ENCODE assay signal across 8 cellular contexts in the genomic region with DNA sequence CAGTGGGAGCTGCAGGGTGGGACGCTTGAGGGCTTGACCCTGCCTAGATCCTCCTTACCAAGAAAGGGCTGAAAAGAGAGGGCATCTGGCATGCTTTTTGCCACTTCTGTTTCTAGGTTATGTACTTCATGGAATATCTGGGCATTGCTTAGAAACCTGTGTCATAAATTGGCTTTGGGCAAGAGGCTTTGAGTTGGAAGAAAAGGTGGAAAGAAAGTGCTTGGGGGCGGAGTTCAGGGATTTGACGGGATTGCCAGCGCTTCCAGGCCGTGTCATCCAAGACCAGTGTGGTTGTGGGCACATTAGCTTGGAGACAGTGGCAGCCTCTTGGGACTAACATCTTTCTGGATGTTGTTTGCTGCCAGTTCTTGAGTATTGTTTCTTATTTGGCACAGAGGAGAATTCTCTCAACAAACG. TPM values are rescaled to one million over a fixed set of nuclear protein-coding genes. Genes with fewer than 3 reads are reported as not detected.
A peak's percentile ranks its signal among the peaks of the same experiment; 100 is the strongest.
DNase-seq lines count a peak whose midpoint lies in the region; ATAC-seq and TF ChIP-seq lines count a peak whose summit lies in the region.

No MANE protein-coding gene starts in this region.

- peak overlapping the region; percentile 27 for H3K27ac Mint-ChIP-seq in activated B cell treated with CpG ODN at 0.5 μM for 24 hours

- WGBS in heart right ventricle, 2 donors, result 16 to 17% methylated on average over 6 of the region's 6 CpGs
- WGBS in iPS DF 6.9 (ENCODE audit: insufficient coverage, insufficient read length), result no CpG with 5 or more reads among the region's 6 CpGs

- peaks cover 2% of the 10 kb centered on the region for H3K36me3 Mint-ChIP-seq in activated B cell treated with CpG ODN at 0.5 μM for 24 hours (ENCODE audit: low read depth)

- no peak for TF ChIP-seq CTCF in heart right ventricle (IDR thresholded peaks at IDR 0.05)
- no peak for TF ChIP-seq CTCF in activated B cell treated with CpG ODN at 0.5 μM for 24 hours (IDR thresholded peaks at IDR 0.05)

- H3K36me3 ChIP-seq in heart right ventricle, result no peaks in the 10 kb centered on the region
- H3K36me3 ChIP-seq in iPS DF 6.9 (ENCODE audit: control insufficient read depth, insufficient read depth, low read length), result no peaks in the 10 kb centered on the region

- no peaks in the 10 kb centered on the region for H3K9me3 Mint-ChIP-seq in activated B cell treated with CpG ODN at 0.5 μM for 24 hours

- H3K27me3 Mint-ChIP-seq in activated B cell treated with CpG ODN at 0.5 μM for 24 hours, result peaks cover 12% of the 10 kb centered on the region

- peaks cover 20% of the 10 kb centered on the region for H3K4me1 Mint-ChIP-seq in activated B cell treated with CpG ODN at 0.5 μM for 24 hours

- POLR2A ChIA-PET in activated B cell treated with CpG ODN at 0.5 μM for 24 hours (lab: Charles Lee), result interaction anchor here (1.2 to 2.0 kb wide), 6 partner anchors 8 to 554 kb away, joined by 3 to 10 read pairs (median 8); a partner anchor contains a TSS

- no peak for DNase-seq in heart right ventricle
- DNase-seq in Right ventricle myocardium inferior (ENCODE audit: missing footprints), result no peak
- no peak for DNase-seq in activated B cell treated with CpG ODN at 0.5 μM for 24 hours
- no peak for DNase-seq in iPS DF 6.9 (ENCODE audit: low read depth, low spot score)

- H3K4me3 ChIP-seq in heart right ventricle (peak overlapping the region; percentile 78 to 99 (median 92)), iPS DF 6.9 (ENCODE audit: low read length) (peak overlapping the region; percentile 70; the same call in 1 of the 2 replicates), skin epidermis (peak overlapping the region; percentile 75 to 99 (median 88))

- H3K4me1 ChIP-seq in heart right ventricle (peaks cover 0 to 20% (median 15%) of the 10 kb centered on the region in 9 donors), iPS DF 6.9 (ENCODE audit: control insufficient read depth, insufficient read depth, low read length) (no peaks in the 10 kb centered on the region)

- ATAC-seq in heart right ventricle (no peak), Right ventricle myocardium inferior (no peak), activated B cell treated with CpG ODN at 0.5 μM for 24 hours (ENCODE audit: low read depth) (no peak), GM21717 (IDR thresholded peaks at IDR 0.05; ENCODE audit: unreplicated experiment) (no peak), HG02885 (IDR thresholded peaks at IDR 0.05; ENCODE audit: poor library complexity, unreplicated experiment) (no peak), GM18498 (IDR thresholded peaks at IDR 0.05; ENCODE audit: unreplicated experiment) (no peak)

- H3K27me3 ChIP-seq in heart right ventricle, result no peaks in the 10 kb centered on the region
- no peaks in the 10 kb centered on the region; the same call in 1 of the 2 replicates for H3K27me3 ChIP-seq in iPS DF 6.9 (ENCODE audit: control insufficient read depth, insufficient read depth, low read length)

- peak overlapping the region; percentile 88 for H3K4me3 Mint-ChIP-seq in activated B cell treated with CpG ODN at 0.5 μM for 24 hours

- H3K27ac ChIP-seq in heart right ventricle (peak overlapping the region; percentile 36 to 98 (median 90)), iPS DF 6.9 (ENCODE audit: low read length) (no peak overlapping the region), skin epidermis (peak overlapping the region in 20 of 21 experiments; percentile 69 to 97 (median 90))

- CTCF ChIA-PET in activated B cell treated with CpG ODN at 0.5 μM for 24 hours (lab: Charles Lee), result no interaction called here

- intact Hi-C loops in heart right ventricle (cut with DNase I), result loop anchor here in 4 of 10 donors (1.0 to 10.0 kb wide), 4 partner anchors 33 to 124 kb away; partner anchors contain the start of genes ATP6V0E2 (in 1 of the 4) and ZNF467 (in 1 of the 4)
- intact Hi-C loops in Right ventricle myocardium inferior (cut with DNase I), result loop anchor here (2.0 kb wide), 2 partner anchors 34 to 68 kb away; partner anchors contain the start of gene ATP6V0E2
- intact Hi-C loops in activated B cell treated with CpG ODN at 0.5 μM for 24 hours (cut with micrococcal nuclease), result loop anchor here (1.0 to 10.0 kb wide), 17 partner anchors 7 to 1516 kb away; partner anchors contain the start of genes ABCF2, ATP6V0E2, CDK5 and FASTK

- H3K9me3 ChIP-seq in heart right ventricle (no peaks in the 10 kb centered on the region), iPS DF 6.9 (ENCODE audit: control insufficient read depth, insufficient read depth, low read length) (no peaks in the 10 kb centered on the region)

RNA-seq across cellular contexts. Expression of gene ZNF862, which starts 0.8 kb away (rescaled TPM):
- total RNA-seq in heart right ventricle, result 10 to 100 TPM in 6 of 10 donors, 1 to 10 TPM in 4; 7.4 to 13.3 (median 10.5) TPM
- 1 to 10 TPM; 3.9 to 9.6 TPM for polyA plus RNA-seq in heart right ventricle
- total RNA-seq in Right ventricle myocardium inferior, result 10.1 TPM
- total RNA-seq in activated B cell treated with CpG ODN at 0.5 μM for 24 hours, result 12.6 and 17.6 TPM in 2 replicates

RNA-seq across cellular contexts. Expression of gene ATP6V0E2, which starts 34.8 kb away (rescaled TPM):
- total RNA-seq in heart right ventricle, result 100 to 1,000 TPM in 5 of 10 donors, 10 to 100 TPM in 5; 69.2 to 119 (median 96.7) TPM
- polyA plus RNA-seq in heart right ventricle, result 10 to 100 TPM; 27.5 to 46.5 TPM
- 125 TPM for total RNA-seq in Right ventricle myocardium inferior
- total RNA-seq in activated B cell treated with CpG ODN at 0.5 μM for 24 hours, result 9.1 and 10.4 TPM in 2 replicates
